Comparison of ENCODE assay signal across 9 cellular contexts in genomic region chr1:54273837-54274192, GRCh38.
A peak's percentile ranks its signal among the peaks of the same experiment; 100 is the strongest.
DNase-seq lines count a peak whose midpoint lies in the region; ATAC-seq and TF ChIP-seq lines count a peak whose summit lies in the region.
"Had no signal": no experiment of that assay in that cellular context is flagged by ENCODE, and none has a peak within 500 bp of the region (broad histone marks: within the 10 kb centered on the region; RNA-seq: fewer than 3 reads in every experiment).

No MANE protein-coding gene starts in this region.

- H3K27me3 Mint-ChIP-seq in nephron (ENCODE audit: low read depth), result peaks cover 4% of the 10 kb centered on the region

- no peaks in the 10 kb centered on the region for H3K4me1 ChIP-seq in PC-3 (ENCODE audit: insufficient read depth, low read length)

- no peaks in the 10 kb centered on the region for H3F3A ChIP-seq in PC-3 (ENCODE audit: low read length, unreplicated experiment)

- no peaks in the 10 kb centered on the region for H3K9me2 ChIP-seq in PC-3 (replicated peaks; ENCODE audit: low read length)

- H3K36me3 Mint-ChIP-seq in nephron (ENCODE audit: low read depth), result peaks cover 26% of the 10 kb centered on the region

- BruUV-seq in PC-3 (replicated peaks; lab: Mats Ljungman, UMichigan), result no TSS peak

- H2AFZ ChIP-seq in PC-3 (ENCODE audit: low read length), result no peak overlapping the region

- H3K27ac Mint-ChIP-seq in nephron, result peak overlapping the region; percentile 91 to 96 (median 93)

- CTCF ChIA-PET in PC-3 (lab: Charles Lee), result no interaction called here

- no peaks in the 10 kb centered on the region for H3K79me2 ChIP-seq in PC-3 (ENCODE audit: low read length)

- peaks cover 86% of the 10 kb centered on the region for H3K4me1 Mint-ChIP-seq in nephron

- DNase-seq in AG08395 (ENCODE audit: low spot score) (peak; percentile 48), NCI-H2171 (lab: John Stamatoyannopoulos, UW) (peak; percentile 80), epithelial cell of proximal tubule (ENCODE audit: low read depth) (no peak), PC-3 (no peak), NCI-H1930 (lab: John Stamatoyannopoulos, UW) (no peak)
- DNase-seq: OCI-M1 had no signal

- TF ChIP-seq CTCF in epithelial cell of proximal tubule (conservative IDR thresholded peaks at IDR 0.05; ENCODE audit: low read depth, low read length), result no peak
- TF ChIP-seq CTCF in nephron (IDR thresholded peaks at IDR 0.05; ENCODE audit: unreplicated experiment in 3 of 3), result no peak
- TF ChIP-seq CTCF in PC-3 (conservative IDR thresholded peaks at IDR 0.05; ENCODE audit: low read depth, low read length), result no peak

- POLR2A ChIA-PET in PC-3 (lab: Charles Lee; ENCODE audit: unreplicated experiment), result no interaction called here

- H3K9me3 Mint-ChIP-seq in nephron, result no peaks in the 10 kb centered on the region

- H3K27me3 ChIP-seq in PC-3 (ENCODE audit: low read length), result no peaks in the 10 kb centered on the region

- H3K4me2 ChIP-seq in PC-3 (ENCODE audit: low read length), result no peak overlapping the region

- H3K9ac ChIP-seq in PC-3 (ENCODE audit: low read length), result no peak overlapping the region

- no peaks in the 10 kb centered on the region for H4K20me1 ChIP-seq in PC-3 (ENCODE audit: low read length)

- ATAC-seq in GM18519 (IDR thresholded peaks at IDR 0.05; ENCODE audit: low FRiP score, unreplicated experiment) (no peak), PC-3 (no peak), HG03439 (IDR thresholded peaks at IDR 0.05; ENCODE audit: unreplicated experiment) (no peak)

- H3K4me3 Mint-ChIP-seq in nephron, result peak overlapping the region; percentile 26 to 60 (median 35)

- H3K9me3 ChIP-seq in PC-3 (ENCODE audit: low read length), result no peaks in the 10 kb centered on the region

- H3K4me3 ChIP-seq in epithelial cell of proximal tubule (ENCODE audit: low read depth, low read length) (peak overlapping the region; percentile 47), PC-3 (ENCODE audit: low read length) (no peak overlapping the region)

- H3K36me3 ChIP-seq in PC-3 (ENCODE audit: low read depth, low read length), result no peaks in the 10 kb centered on the region

- no peak overlapping the region for H3K27ac ChIP-seq in PC-3 (ENCODE audit: low read length)

- intact Hi-C loops in PC-3 (cut with micrococcal nuclease), result no loop called here

Comparison
In these comparisons a context has a peak if more than half of its experiments do, and no peak if none do; other contexts are left out.
1. DNase-seq: peak in AG08395 (single experiment) and NCI-H2171 (single experiment); none in epithelial cell of proximal tubule (single experiment), PC-3 (single experiment) and NCI-H1930 (0 of 2).